ENCODE assay signal across 31 cellular contexts in the genomic region with DNA sequence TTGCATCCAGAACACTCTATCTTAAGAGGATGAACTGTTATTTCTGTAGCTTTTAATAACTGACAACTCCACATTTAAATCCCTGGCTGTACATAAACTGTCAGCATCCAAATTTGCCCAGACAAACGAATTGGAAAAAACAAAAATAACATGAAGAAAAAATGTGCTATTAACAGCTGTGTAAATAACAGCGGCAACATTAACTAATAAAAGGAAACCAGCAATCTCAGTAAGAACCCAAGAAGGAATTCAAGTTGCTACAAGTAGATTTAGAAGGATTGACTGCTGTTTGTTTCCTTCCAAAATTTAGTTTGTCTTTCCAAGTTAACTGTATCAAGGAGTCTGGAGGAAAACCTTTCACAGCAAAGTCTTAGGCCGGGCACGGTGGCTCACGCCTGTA.
"Had no signal": no experiment of that assay in that cellular context is flagged by ENCODE, and none has a peak within 500 bp of the region (broad histone marks: within the 10 kb centered on the region; RNA-seq: fewer than 3 reads in every experiment).

No MANE protein-coding gene starts in this region.

- ATAC-seq: activated CD4-positive, CD25-positive, alpha-beta regulatory T cell treated with anti-CD3 and anti-CD28 coated beads, Interleukin-2, amount 50 U/mL, for 24 hours; activated CD8-positive, alpha-beta T cell treated with anti-CD3 and anti-CD28 coated beads for 36 hours; activated naive CD4-positive, alpha-beta T cell treated with anti-CD3 and anti-CD28 coated beads, Interleukin-2, amount 50 U/mL, for 72 hours; activated naive CD8-positive, alpha-beta T cell treated with anti-CD3 and anti-CD28 coated beads, Interleukin-2, amount 50 U/mL, for 24 hours; HepG2; Panc1; SK-N-SH treated with all-trans-retinoic acid at 6 μM for 48 hours had no signal

- H3K27me3 ChIP-seq: ascending aorta, MG63, SJSA1 had no signal

- H3K36me3 ChIP-seq: ascending aorta, MG63, SJSA1 had no signal

- H3K4me1 Mint-ChIP-seq: brain had no signal

- H3K36me3 Mint-ChIP-seq: brain had no signal

- H3K9ac ChIP-seq: KMS-11 had no signal

- H3K4me2 ChIP-seq: KMS-11 had no signal

- H3K27ac Mint-ChIP-seq: activated CD8-positive, alpha-beta T cell treated with anti-CD3 and anti-CD28 coated beads for 36 hours; activated naive CD4-positive, alpha-beta T cell treated with anti-CD3 and anti-CD28 coated beads, Interleukin-2, amount 50 U/mL, for 72 hours; activated naive CD8-positive, alpha-beta T cell treated with anti-CD3 and anti-CD28 coated beads, Interleukin-2, amount 50 U/mL, for 24 hours; activated T-helper 1 cell treated with anti-CD3 and anti-CD28 coated beads, Interleukin-12 subunit alpha, Interleukin-12 subunit beta, Interleukin-2, Interleukin-4 antibody, amounts not matched to agents 30 ng/mL and 10 ng/mL and 1 ng/mL, durations not matched to agents 14 hours and 24 hours and 36 hours; brain; T-helper 1 cell treated with Interleukin-12 subunit alpha and Interleukin-12 subunit beta and Interleukin-4 antibody, amounts not matched to agents 30 μg/mL and 1 μg/mL, for 36 hours had no signal

- DNase-seq: activated CD4-positive, alpha-beta T cell treated with anti-CD3 and anti-CD28 coated beads for 4 hours; activated CD8-positive, alpha-beta memory T cell treated with anti-CD3 and anti-CD28 coated beads, Interleukin-2, amount 50 U/mL, for 4 hours; activated CD8-positive, alpha-beta T cell treated with anti-CD3 and anti-CD28 coated beads for 36 hours; activated effector memory CD4-positive, alpha-beta T cell treated with anti-CD3 and anti-CD28 coated beads, Interleukin-2, amount 50 U/mL, for 16 hours; activated naive CD4-positive, alpha-beta T cell treated with Interleukin-2 at 50 U/mL for 16 hours; activated naive CD8-positive, alpha-beta T cell treated with anti-CD3 and anti-CD28 coated beads, Interleukin-2, amount 50 U/mL, for 24 hours; activated T-cell treated with anti-CD3 and anti-CD28 coated beads, Interleukin-2, amount 50 U/mL, for 1 hour; amniotic stem cell; MG63; MV-4-11; NCI-H1105; NCI-H1436; NCI-H1694 treated with DMSO at 0.1 percent for 48 hours; NCI-H2029 treated with DMSO at 0.1 percent for 48 hours; NCI-H510A treated with DMSO at 0.1 percent for 48 hours; NCI-H69; NK-92 treated with Interleukin-12 subunit alpha and Interleukin-12 subunit beta, amount 100 ng/mL, for 24 hours; OCI-M1; RPMI8226; SHP77 had no signal

- H3K4me1 ChIP-seq: ascending aorta had no signal

- H3K4me3 ChIP-seq: ascending aorta, MG63, SJSA1 had no signal

- H3K9me3 ChIP-seq: MG63, SJSA1 had no signal

- H3K27ac ChIP-seq: KMS-11, SJSA1 had no signal

- H3K9me3 Mint-ChIP-seq: activated CD8-positive, alpha-beta T cell treated with anti-CD3 and anti-CD28 coated beads for 36 hours had no signal

- H3K4me3 Mint-ChIP-seq: activated CD8-positive, alpha-beta T cell treated with anti-CD3 and anti-CD28 coated beads for 36 hours; activated naive CD8-positive, alpha-beta T cell treated with anti-CD3 and anti-CD28 coated beads, Interleukin-2, amount 50 U/mL, for 24 hours; activated T-helper 1 cell treated with anti-CD3 and anti-CD28 coated beads, Interleukin-12 subunit alpha, Interleukin-12 subunit beta, Interleukin-2, Interleukin-4 antibody, amounts not matched to agents 30 ng/mL and 10 ng/mL and 1 ng/mL, durations not matched to agents 14 hours and 24 hours and 36 hours; brain; T-helper 1 cell treated with Interleukin-12 subunit alpha and Interleukin-12 subunit beta and Interleukin-4 antibody, amounts not matched to agents 30 μg/mL and 1 μg/mL, for 36 hours had no signal

- FAIRE-seq: HepG2 had no signal
